ENCODE assay signal across 19 cellular contexts in the genomic region with DNA sequence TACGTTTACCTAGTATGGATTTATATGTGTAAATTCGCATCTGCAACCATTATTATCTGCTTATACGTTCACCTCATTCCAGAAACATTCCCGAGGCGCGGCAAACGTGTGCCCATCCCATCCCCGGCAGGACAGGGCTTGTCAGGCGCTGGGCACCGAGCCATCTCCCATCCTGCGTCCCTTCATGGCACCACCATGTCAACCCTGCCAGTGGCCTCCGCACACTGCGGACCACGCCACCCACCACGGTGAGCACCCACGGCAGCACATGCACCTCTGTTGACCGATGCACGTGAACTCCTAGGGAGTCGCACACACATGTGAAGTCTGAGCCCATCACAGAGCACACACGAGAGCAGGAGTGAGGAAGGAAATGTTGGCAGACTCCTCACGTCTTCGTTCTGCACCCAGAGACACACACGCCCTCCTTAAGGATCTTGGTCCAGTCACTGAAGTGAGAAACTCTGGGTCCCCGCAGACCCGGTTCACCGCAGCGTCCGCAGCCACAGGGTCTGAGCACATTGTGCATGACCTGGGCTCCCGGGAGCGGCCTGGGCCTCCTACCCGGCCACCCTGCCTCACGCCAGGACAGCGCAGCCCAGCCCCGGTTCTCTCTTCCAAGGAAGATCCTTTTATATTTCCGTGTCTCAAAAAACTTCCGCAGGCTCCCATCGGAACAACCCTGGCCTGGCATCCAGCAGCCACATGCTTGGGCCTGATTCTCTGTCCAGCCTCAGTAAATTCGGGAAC.
A peak's percentile ranks its signal among the peaks of the same experiment; 100 is the strongest.
DNase-seq lines count a peak whose midpoint lies in the region; ATAC-seq lines count a peak whose summit lies in the region.
"Had no signal": no experiment of that assay in that cellular context is flagged by ENCODE, and none has a peak within 500 bp of the region (broad histone marks: within the 10 kb centered on the region; RNA-seq: fewer than 3 reads in every experiment).

No MANE protein-coding gene starts in this region.

- H3K27me3 ChIP-seq in CD4-positive, CD25-positive, alpha-beta regulatory T cell (ENCODE audit: control insufficient read depth, insufficient read depth, low read length), result no peaks in the 10 kb centered on the region
- H3K27me3 ChIP-seq in CD8-positive, alpha-beta memory T cell (ENCODE audit: insufficient read depth, low read length, poor library complexity, severe bottlenecking), result no peaks in the 10 kb centered on the region

- H3K4me1 Mint-ChIP-seq in CD4-positive, CD25-positive, alpha-beta regulatory T cell, result peaks cover 15 to 57% (median 31%) of the 10 kb centered on the region in 4 donors
- peaks cover 47 to 77% (median 56%) of the 10 kb centered on the region in 3 donors for H3K4me1 Mint-ChIP-seq in CD8-positive, alpha-beta memory T cell
- H3K4me1 Mint-ChIP-seq in central memory CD8-positive, alpha-beta T cell, result peaks cover 55% of the 10 kb centered on the region
- H3K4me1 Mint-ChIP-seq in naive thymus-derived CD8-positive, alpha-beta T cell, result peaks cover 31 to 78% (median 59%) of the 10 kb centered on the region in 4 donors

- POLR2A ChIA-PET in CD8-positive, alpha-beta memory T cell (lab: Charles Lee), result no interaction called here
- POLR2A ChIA-PET in naive thymus-derived CD8-positive, alpha-beta T cell (lab: Charles Lee), result no interaction called here

- peaks cover 9% of the 10 kb centered on the region for H3K4me1 ChIP-seq in CD4-positive, CD25-positive, alpha-beta regulatory T cell (ENCODE audit: control insufficient read depth, insufficient read depth, low read length, poor library complexity, severe bottlenecking)
- H3K4me1 ChIP-seq in CD8-positive, alpha-beta memory T cell (ENCODE audit: insufficient read depth, low read length), result peaks cover 22% of the 10 kb centered on the region

- DNase-seq in CD4-positive, CD25-positive, alpha-beta regulatory T cell, result no peak
- DNase-seq in CD8-positive, alpha-beta memory T cell, result no peak
- DNase-seq in central memory CD8-positive, alpha-beta T cell (ENCODE audit: low spot score in 2 of 2), result no peak
- DNase-seq in naive thymus-derived CD8-positive, alpha-beta T cell, result no peak
- no peak for DNase-seq in effector CD8-positive, alpha-beta T cell (lab: John Stamatoyannopoulos, UW)
- no peak for DNase-seq in stimulated activated CD4-positive, alpha-beta T cell treated with anti-CD3 and anti-CD28 coated beads, Interleukin-15, amount 100 ng/mL, for 24 hours
- DNase-seq in SKM-1 (lab: John Stamatoyannopoulos, UW; ENCODE audit: unreplicated experiment), result no peak
- DNase-seq: activated CD4-positive, alpha-beta T cell treated with anti-CD3 and anti-CD28 coated beads for 36 hours; Calu3; EL; kidney glomerular epithelial cell; NCI-H1048; NCI-H187 treated with DMSO at 0.1 percent for 48 hours; NCI-H2227 treated with DMSO at 0.1 percent for 48 hours; SIG-M5; T-cell had no signal

- H3K4me3 Mint-ChIP-seq in CD4-positive, CD25-positive, alpha-beta regulatory T cell, result peak overlapping the region; percentile 0 to 60 (median 54)
- H3K4me3 Mint-ChIP-seq in CD8-positive, alpha-beta memory T cell, result peak overlapping the region in 2 of 7 donors; percentile 32 to 51
- no peak overlapping the region for H3K4me3 Mint-ChIP-seq in central memory CD8-positive, alpha-beta T cell
- H3K4me3 Mint-ChIP-seq in naive thymus-derived CD8-positive, alpha-beta T cell, result peak overlapping the region in 5 of 10 donors; percentile 22 to 38 (median 29)
- H3K4me3 Mint-ChIP-seq: activated CD4-positive, alpha-beta T cell treated with anti-CD3 and anti-CD28 coated beads for 36 hours; activated T-helper 17 cell treated with anti-CD3 and anti-CD28 coated beads, Interleukin-2, amount 50 U/mL, for 72 hours; neural crest cell had no signal

- no peak overlapping the region for H3K4me3 ChIP-seq in CD4-positive, CD25-positive, alpha-beta regulatory T cell (ENCODE audit: low read depth, low read length)
- no peak overlapping the region for H3K4me3 ChIP-seq in CD8-positive, alpha-beta memory T cell (ENCODE audit: low read length)
- H3K4me3 ChIP-seq: coronary artery had no signal

- ATAC-seq in CD4-positive, CD25-positive, alpha-beta regulatory T cell (ENCODE audit: low read depth in 2 of 2), result no peak
- ATAC-seq in central memory CD8-positive, alpha-beta T cell (replicated peaks; ENCODE audit: extremely low read depth, poor library complexity, severe bottlenecking), result no peak
- no peak for ATAC-seq in naive thymus-derived CD8-positive, alpha-beta T cell
- ATAC-seq: activated CD4-positive, alpha-beta T cell treated with anti-CD3 and anti-CD28 coated beads for 36 hours; activated T-helper 17 cell treated with anti-CD3 and anti-CD28 coated beads, Interleukin-2, amount 50 U/mL, for 72 hours had no signal

- peaks cover 0 to 8% (median 0%) of the 10 kb centered on the region in 7 donors for H3K9me3 Mint-ChIP-seq in CD4-positive, CD25-positive, alpha-beta regulatory T cell
- peaks cover 0 to 10% (median 0%) of the 10 kb centered on the region in 5 donors for H3K9me3 Mint-ChIP-seq in CD8-positive, alpha-beta memory T cell
- no peaks in the 10 kb centered on the region for H3K9me3 Mint-ChIP-seq in central memory CD8-positive, alpha-beta T cell
- H3K9me3 Mint-ChIP-seq in naive thymus-derived CD8-positive, alpha-beta T cell, result peaks cover 0 to 2% (median 0%) of the 10 kb centered on the region in 9 donors
- H3K9me3 Mint-ChIP-seq: activated T-helper 17 cell treated with anti-CD3 and anti-CD28 coated beads, Interleukin-2, amount 50 U/mL, for 72 hours; T-cell had no signal

- H3K27me3 Mint-ChIP-seq in CD4-positive, CD25-positive, alpha-beta regulatory T cell, result no peaks in the 10 kb centered on the region
- H3K27me3 Mint-ChIP-seq in CD8-positive, alpha-beta memory T cell, result peaks cover 0 to 9% of the 10 kb centered on the region in 2 donors
- no peaks in the 10 kb centered on the region for H3K27me3 Mint-ChIP-seq in central memory CD8-positive, alpha-beta T cell
- H3K27me3 Mint-ChIP-seq in naive thymus-derived CD8-positive, alpha-beta T cell, result no peaks in the 10 kb centered on the region
- H3K27me3 Mint-ChIP-seq: activated CD4-positive, alpha-beta T cell treated with anti-CD3 and anti-CD28 coated beads for 36 hours; activated T-helper 17 cell treated with anti-CD3 and anti-CD28 coated beads, Interleukin-2, amount 50 U/mL, for 72 hours; T-cell had no signal

- peaks cover 82% of the 10 kb centered on the region for H3K36me3 ChIP-seq in CD4-positive, CD25-positive, alpha-beta regulatory T cell (ENCODE audit: control insufficient read depth, insufficient read depth, low read length)
- peaks cover 28% of the 10 kb centered on the region for H3K36me3 ChIP-seq in CD8-positive, alpha-beta memory T cell (ENCODE audit: insufficient read depth, low read length)

- H3K9me3 ChIP-seq in CD4-positive, CD25-positive, alpha-beta regulatory T cell (ENCODE audit: control insufficient read depth in 2 of 2, low read length in 2 of 2), result no peaks in the 10 kb centered on the region
- no peaks in the 10 kb centered on the region for H3K9me3 ChIP-seq in CD8-positive, alpha-beta memory T cell (ENCODE audit: low read length)

- CTCF ChIA-PET in CD8-positive, alpha-beta memory T cell (lab: Charles Lee), result no interaction called here

- peak overlapping the region in 2 of 3 donors; percentile 49 to 63 for H3K27ac Mint-ChIP-seq in CD4-positive, CD25-positive, alpha-beta regulatory T cell
- H3K27ac Mint-ChIP-seq in CD8-positive, alpha-beta memory T cell, result peak overlapping the region in 5 of 8 donors; percentile 29 to 85 (median 36)
- H3K27ac Mint-ChIP-seq in central memory CD8-positive, alpha-beta T cell (ENCODE audit: low read depth), result peak overlapping the region; percentile 64
- peak overlapping the region in 8 of 10 donors; percentile 33 to 93 (median 64) for H3K27ac Mint-ChIP-seq in naive thymus-derived CD8-positive, alpha-beta T cell

- no peak overlapping the region for H3K27ac ChIP-seq in CD4-positive, CD25-positive, alpha-beta regulatory T cell (ENCODE audit: insufficient read depth, low read length, poor library complexity, severe bottlenecking)
- no peak overlapping the region for H3K27ac ChIP-seq in CD8-positive, alpha-beta memory T cell (ENCODE audit: low read depth, low read length)

- H3K36me3 Mint-ChIP-seq in CD4-positive, CD25-positive, alpha-beta regulatory T cell, result peaks cover 46% of the 10 kb centered on the region
- peaks cover 3 to 80% (median 11%) of the 10 kb centered on the region in 3 donors for H3K36me3 Mint-ChIP-seq in CD8-positive, alpha-beta memory T cell
- peaks cover 62% of the 10 kb centered on the region for H3K36me3 Mint-ChIP-seq in central memory CD8-positive, alpha-beta T cell (ENCODE audit: insufficient read depth)
- H3K36me3 Mint-ChIP-seq in naive thymus-derived CD8-positive, alpha-beta T cell, result peaks cover 0 to 75% (median 16%) of the 10 kb centered on the region in 3 donors
